In genomic region chr22:48827904-48828555, GRCh38 we compare ENCODE assay signal across 24 cellular contexts.
A peak's percentile ranks its signal among the peaks of the same experiment; 100 is the strongest.
DNase-seq lines count a peak whose midpoint lies in the region; FAIRE-seq and TF ChIP-seq lines count a peak whose summit lies in the region.
"Had no signal": no experiment of that assay in that cellular context is flagged by ENCODE, and none has a peak within 500 bp of the region (broad histone marks: within the 10 kb centered on the region; RNA-seq: fewer than 3 reads in every experiment).

No MANE protein-coding gene starts in this region.

- H3K27me3 ChIP-seq in H9 (ENCODE audit: insufficient read depth, low read length): no peaks in the 10 kb centered on the region
- H3K27me3 ChIP-seq in thyroid gland: no peaks in the 10 kb centered on the region
- H3K27me3 ChIP-seq: foreskin keratinocyte had no signal

- H2AK5ac ChIP-seq in H9 (ENCODE audit: insufficient read length, low read length): no peak overlapping the region

- H3K36me3 ChIP-seq in thyroid gland: no peaks in the 10 kb centered on the region
- H3K36me3 ChIP-seq: SJCRH30 had no signal

- TF ChIP-seq CTCF in H9 (conservative IDR thresholded peaks at IDR 0.05) (no peak), coronary artery (IDR thresholded peaks at IDR 0.05) (no peak), neural crest cell (conservative IDR thresholded peaks at IDR 0.05) (no peak), thyroid gland (IDR thresholded peaks at IDR 0.05) (no peak)

- H3K9me3 Mint-ChIP-seq in H9: peaks cover 24 to 29% of the 10 kb centered on the region in 2 experiments
- H3K9me3 Mint-ChIP-seq in neural crest cell: peaks cover 13% of the 10 kb centered on the region

- H4K5ac ChIP-seq in H9 (ENCODE audit: insufficient read length, low read depth, low read length): no peak overlapping the region

- H3K23me2 ChIP-seq in H9 (ENCODE audit: insufficient read length, low read depth, low read length, poor library complexity, severe bottlenecking): no peaks in the 10 kb centered on the region

- H3K79me1 ChIP-seq in H9 (ENCODE audit: insufficient read depth, low read depth, low read length, poor library complexity, severe bottlenecking): no peaks in the 10 kb centered on the region

- H3T11ph ChIP-seq in H9 (ENCODE audit: low read length): no peak overlapping the region

- H3K9ac ChIP-seq in H9 (ENCODE audit: extremely low read depth, insufficient read length, low read length): no peak overlapping the region
- H3K9ac ChIP-seq: KMS-11 had no signal

- no peak for TF ChIP-seq POLR2A in thyroid gland (IDR thresholded peaks at IDR 0.05)

- no peak overlapping the region for H2BK20ac ChIP-seq in H9 (ENCODE audit: low read depth, low read length, poor library complexity, severe bottlenecking)

- H3K27ac ChIP-seq in H9 (ENCODE audit: insufficient read length, low read depth, low read length) (no peak overlapping the region), coronary artery (no peak overlapping the region), thyroid gland (no peak overlapping the region)
- H3K27ac ChIP-seq: foreskin keratinocyte, KMS-11, SJCRH30 had no signal

- no peaks in the 10 kb centered on the region for H3K4me1 ChIP-seq in H9 (ENCODE audit: insufficient read depth, low read length)
- H3K4me1 ChIP-seq in thyroid gland: no peaks in the 10 kb centered on the region
- H3K4me1 ChIP-seq: foreskin keratinocyte, SJCRH30 had no signal

- no peak overlapping the region for H3K4ac ChIP-seq in H9 (ENCODE audit: low read depth, low read length)

- H2BK120ac ChIP-seq in H9 (ENCODE audit: low read depth, low read length, poor library complexity, severe bottlenecking): peak overlapping the region; percentile 38

- H2AFZ ChIP-seq in H9 (ENCODE audit: low read length): no peak overlapping the region

- no peak overlapping the region for H3K4me2 ChIP-seq in H9 (ENCODE audit: insufficient read depth, insufficient read length, low read length)
- H3K4me2 ChIP-seq: KMS-11 had no signal

- no peaks in the 10 kb centered on the region for H3K79me2 ChIP-seq in H9 (ENCODE audit: insufficient read depth, low read length)

- no peak overlapping the region for H3K23ac ChIP-seq in H9 (ENCODE audit: insufficient read length, low read depth, low read length)

- H3K18ac ChIP-seq in H9 (ENCODE audit: insufficient read length, low read depth, low read length): peak overlapping the region; percentile 1

- intact Hi-C loops in thyroid gland (cut with DNase I): no loop called here

- H3K4me3 ChIP-seq in coronary artery (no peak overlapping the region), thyroid gland (replicated peaks in 1 of 3) (no peak overlapping the region)
- H3K4me3 ChIP-seq: SJCRH30 had no signal

- no peak overlapping the region for H2BK5ac ChIP-seq in H9 (ENCODE audit: insufficient read length, low read length)

- H4K91ac ChIP-seq in H9 (ENCODE audit: insufficient read length, low read depth, low read length): no peak overlapping the region

- H3K4me1 Mint-ChIP-seq in H9: peaks cover 8 to 13% of the 10 kb centered on the region in 2 experiments
- H3K4me1 Mint-ChIP-seq in neural crest cell: peaks cover 18% of the 10 kb centered on the region

- no peak overlapping the region for H2BK12ac ChIP-seq in H9 (ENCODE audit: insufficient read length, low read depth, low read length)

- no peak for FAIRE-seq in RCC 7860 (lab: Jason Lieb, UNC)
- FAIRE-seq: G401.6, GM18507 had no signal

- H3K36me3 Mint-ChIP-seq in H9 (ENCODE audit: insufficient read depth in 1 of 3, low read depth in 3 of 3) (peaks cover 5 to 11% (median 11%) of the 10 kb centered on the region in 3 experiments), neural crest cell (ENCODE audit: low read depth) (peaks cover 4% of the 10 kb centered on the region)
- H3K36me3 Mint-ChIP-seq: natural killer cell, type B pancreatic cell had no signal

- peak; percentile 84 for DNase-seq in DMS79 treated with DMSO at 0.1 percent for 48 hours (lab: John Stamatoyannopoulos, UW)
- no peak for DNase-seq in H9
- DNase-seq in coronary artery (ENCODE audit: low spot score): peak; percentile 66
- no peak for DNase-seq in neural crest cell (ENCODE audit: low read depth, low spot score)
- no peak for DNase-seq in RCC 7860 (ENCODE audit: low spot score)
- no peak for DNase-seq in MV-4-11 (lab: John Stamatoyannopoulos, UW)
- DNase-seq in stimulated activated CD4-positive, alpha-beta T cell treated with anti-CD3 and anti-CD28 coated beads, Interleukin-4, amount 100 ng/mL, for 24 hours: no peak
- no peak for DNase-seq in thyroid gland
- DNase-seq: activated CD4-positive, alpha-beta T cell treated with anti-CD3 and anti-CD28 coated beads, Interleukin-2, amount 50 U/mL, for 4 hours; activated CD4-positive, CD25-positive, alpha-beta regulatory T cell; activated CD8-positive, alpha-beta memory T cell treated with anti-CD3 and anti-CD28 coated beads, Interleukin-2, amount 50 U/mL, for 4 hours; CD4-positive, alpha-beta T cell; effector memory CD4-positive, alpha-beta T cell; foreskin keratinocyte; GOT3; natural killer cell; NCI-H1694 treated with DMSO at 0.1 percent for 48 hours; NCI-H446 treated with DMSO at 0.1 percent for 48 hours; SJCRH30; stimulated activated CD8-positive, alpha-beta memory T cell treated with anti-CD3 and anti-CD28 coated beads, Interleukin-4, amount 100 ng/mL, for 48 hours had no signal

- H3K27ac Mint-ChIP-seq in H9: peak overlapping the region in 2 of 3 experiments; percentile 34 to 65; a peak in 1 of 7 replicates
- peak overlapping the region; percentile 43 for H3K27ac Mint-ChIP-seq in neural crest cell (ENCODE audit: unreplicated experiment)
- H3K27ac Mint-ChIP-seq: CD4-positive, alpha-beta T cell; natural killer cell; type B pancreatic cell had no signal

- no peak overlapping the region for H2BK15ac ChIP-seq in H9 (ENCODE audit: low read depth, low read length)

- no peaks in the 10 kb centered on the region for H4K20me1 ChIP-seq in H9 (ENCODE audit: control insufficient read depth, insufficient read depth, insufficient read length)

- H4K8ac ChIP-seq in H9 (replicated peaks; ENCODE audit: insufficient read length, low read depth, low read length): no peak overlapping the region

- H3K27me3 Mint-ChIP-seq in H9 (ENCODE audit: low read depth) (peaks cover 10% of the 10 kb centered on the region; the same call in 1 of the 2 replicates), neural crest cell (ENCODE audit: low read depth) (no peaks in the 10 kb centered on the region)

- no peak overlapping the region for H3K4me3 Mint-ChIP-seq in H9
- H3K4me3 Mint-ChIP-seq in neural crest cell: no peak overlapping the region
- H3K4me3 Mint-ChIP-seq: CD4-positive, alpha-beta T cell; natural killer cell had no signal

- H3K14ac ChIP-seq in H9 (ENCODE audit: insufficient read depth, low read length): peak overlapping the region; percentile 63; the same call in 1 of the 2 replicates

- no peak overlapping the region for H3K56ac ChIP-seq in H9 (ENCODE audit: insufficient read length, low read depth, low read length)

- WGBS in H9 (ENCODE audit: extremely low coverage, insufficient read length, low lambda C conversion rate): no CpG with 5 or more reads among the region's 18 CpGs
- WGBS in thyroid gland, 2 donors: 50 to 55% methylated on average over 9 to 12 of the region's 18 CpGs

- H3K9me3 ChIP-seq in H9 (ENCODE audit: control insufficient read depth, low read depth, low read length) (no peaks in the 10 kb centered on the region), thyroid gland (no peaks in the 10 kb centered on the region)
- H3K9me3 ChIP-seq: SJCRH30 had no signal

Comparison
In these comparisons a context has a peak if more than half of its experiments do, and no peak if none do; other contexts are left out.
1. DNase-seq: peak in DMS79 treated with DMSO at 0.1 percent for 48 hours (single experiment) and coronary artery (single experiment); none in H9 (single experiment), neural crest cell (single experiment), RCC 7860 (single experiment), MV-4-11 (single experiment), stimulated activated CD4-positive, alpha-beta T cell treated with anti-CD3 and anti-CD28 coated beads, Interleukin-4, amount 100 ng/mL, for 24 hours (single experiment) and thyroid gland (0 of 2).